Comparison of ENCODE assay signal across 24 cellular contexts in genomic region chr16:89791278-89791995, GRCh38.
"Had no signal": no experiment of that assay in that cellular context is flagged by ENCODE, and none has a peak within 500 bp of the region (broad histone marks: within the 10 kb centered on the region; RNA-seq: fewer than 3 reads in every experiment).

No MANE protein-coding gene starts in this region.

- H3K9me3 Mint-ChIP-seq: IgD-negative memory B cell had no signal

- H3K27me3 ChIP-seq: SJCRH30 had no signal

- DNase-seq: Kasumi-1, NCI-H1092, NCI-H1105 treated with DMSO at 0.1 percent for 48 hours, NCI-H1417 treated with DMSO at 0.1 percent for 48 hours, NCI-H146, NCI-H1694 treated with DMSO at 0.1 percent for 48 hours, NCI-H1930, NCI-H2081, NCI-H2107, NCI-H2171, NCI-H226, NCI-H446, NCI-H510A, NCI-H524 treated with DMSO at 0.1 percent for 48 hours, NCI-H69, NCI-H774, RPMI8226, SHP77 treated with DMSO at 0.1 percent for 48 hours, SJCRH30 had no signal

- H3K4me1 ChIP-seq: SJCRH30 had no signal

- H3K4me2 ChIP-seq: KMS-11 had no signal

- ATAC-seq: K562, SK-N-SH treated with all-trans-retinoic acid at 6 μM for 48 hours had no signal

- H3K27ac ChIP-seq: HL-60, KMS-11, SJCRH30 had no signal

- H3K4me3 ChIP-seq: K562, SJCRH30 had no signal

- H3K9me3 ChIP-seq: SJCRH30 had no signal

- H3K27me3 Mint-ChIP-seq: IgD-negative memory B cell had no signal

- H3K4me3 Mint-ChIP-seq: IgD-negative memory B cell had no signal
